In the genomic region with DNA sequence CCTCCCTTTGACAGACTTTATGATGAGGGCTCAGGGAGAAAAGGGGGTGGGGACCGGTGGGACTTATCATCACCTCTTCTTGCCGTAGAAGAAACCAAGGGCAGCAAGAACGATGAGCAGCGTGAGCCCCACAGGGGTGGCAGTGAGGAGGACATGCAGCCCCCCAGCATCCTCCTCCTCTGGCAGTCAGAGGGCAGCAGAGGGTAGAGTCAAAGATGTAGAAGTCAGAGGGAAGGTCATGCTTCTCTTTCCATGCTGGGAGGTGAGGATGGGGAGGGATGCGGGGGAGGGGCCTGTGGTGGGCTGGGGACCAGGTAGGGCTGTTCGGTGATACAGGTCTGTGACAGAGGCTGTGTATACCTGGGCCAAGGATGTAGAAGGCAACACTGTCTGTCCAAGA, we compare ENCODE assay signal across 1 cellular context.
TF ChIP-seq lines count a peak whose summit lies in the region.

No MANE protein-coding gene starts in this region.

TF ChIP-seq in GM23338, 12 proteins besides CTCF, POLR2A, EP300 and RAD21:
- TF ChIP-seq, protein P1, sequence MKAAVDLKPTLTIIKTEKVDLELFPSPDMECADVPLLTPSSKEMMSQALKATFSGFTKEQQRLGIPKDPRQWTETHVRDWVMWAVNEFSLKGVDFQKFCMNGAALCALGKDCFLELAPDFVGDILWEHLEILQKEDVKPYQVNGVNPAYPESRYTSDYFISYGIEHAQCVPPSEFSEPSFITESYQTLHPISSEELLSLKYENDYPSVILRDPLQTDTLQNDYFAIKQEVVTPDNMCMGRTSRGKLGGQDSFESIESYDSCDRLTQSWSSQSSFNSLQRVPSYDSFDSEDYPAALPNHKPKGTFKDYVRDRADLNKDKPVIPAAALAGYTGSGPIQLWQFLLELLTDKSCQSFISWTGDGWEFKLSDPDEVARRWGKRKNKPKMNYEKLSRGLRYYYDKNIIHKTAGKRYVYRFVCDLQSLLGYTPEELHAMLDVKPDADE (IDR thresholded peaks at IDR 0.05), result no peak
- TF ChIP-seq, protein P2, sequence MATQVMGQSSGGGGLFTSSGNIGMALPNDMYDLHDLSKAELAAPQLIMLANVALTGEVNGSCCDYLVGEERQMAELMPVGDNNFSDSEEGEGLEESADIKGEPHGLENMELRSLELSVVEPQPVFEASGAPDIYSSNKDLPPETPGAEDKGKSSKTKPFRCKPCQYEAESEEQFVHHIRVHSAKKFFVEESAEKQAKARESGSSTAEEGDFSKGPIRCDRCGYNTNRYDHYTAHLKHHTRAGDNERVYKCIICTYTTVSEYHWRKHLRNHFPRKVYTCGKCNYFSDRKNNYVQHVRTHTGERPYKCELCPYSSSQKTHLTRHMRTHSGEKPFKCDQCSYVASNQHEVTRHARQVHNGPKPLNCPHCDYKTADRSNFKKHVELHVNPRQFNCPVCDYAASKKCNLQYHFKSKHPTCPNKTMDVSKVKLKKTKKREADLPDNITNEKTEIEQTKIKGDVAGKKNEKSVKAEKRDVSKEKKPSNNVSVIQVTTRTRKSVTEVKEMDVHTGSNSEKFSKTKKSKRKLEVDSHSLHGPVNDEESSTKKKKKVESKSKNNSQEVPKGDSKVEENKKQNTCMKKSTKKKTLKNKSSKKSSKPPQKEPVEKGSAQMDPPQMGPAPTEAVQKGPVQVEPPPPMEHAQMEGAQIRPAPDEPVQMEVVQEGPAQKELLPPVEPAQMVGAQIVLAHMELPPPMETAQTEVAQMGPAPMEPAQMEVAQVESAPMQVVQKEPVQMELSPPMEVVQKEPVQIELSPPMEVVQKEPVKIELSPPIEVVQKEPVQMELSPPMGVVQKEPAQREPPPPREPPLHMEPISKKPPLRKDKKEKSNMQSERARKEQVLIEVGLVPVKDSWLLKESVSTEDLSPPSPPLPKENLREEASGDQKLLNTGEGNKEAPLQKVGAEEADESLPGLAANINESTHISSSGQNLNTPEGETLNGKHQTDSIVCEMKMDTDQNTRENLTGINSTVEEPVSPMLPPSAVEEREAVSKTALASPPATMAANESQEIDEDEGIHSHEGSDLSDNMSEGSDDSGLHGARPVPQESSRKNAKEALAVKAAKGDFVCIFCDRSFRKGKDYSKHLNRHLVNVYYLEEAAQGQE (IDR thresholded peaks at IDR 0.05; ENCODE audit: unreplicated experiment), result no peak
